In the genomic region with DNA sequence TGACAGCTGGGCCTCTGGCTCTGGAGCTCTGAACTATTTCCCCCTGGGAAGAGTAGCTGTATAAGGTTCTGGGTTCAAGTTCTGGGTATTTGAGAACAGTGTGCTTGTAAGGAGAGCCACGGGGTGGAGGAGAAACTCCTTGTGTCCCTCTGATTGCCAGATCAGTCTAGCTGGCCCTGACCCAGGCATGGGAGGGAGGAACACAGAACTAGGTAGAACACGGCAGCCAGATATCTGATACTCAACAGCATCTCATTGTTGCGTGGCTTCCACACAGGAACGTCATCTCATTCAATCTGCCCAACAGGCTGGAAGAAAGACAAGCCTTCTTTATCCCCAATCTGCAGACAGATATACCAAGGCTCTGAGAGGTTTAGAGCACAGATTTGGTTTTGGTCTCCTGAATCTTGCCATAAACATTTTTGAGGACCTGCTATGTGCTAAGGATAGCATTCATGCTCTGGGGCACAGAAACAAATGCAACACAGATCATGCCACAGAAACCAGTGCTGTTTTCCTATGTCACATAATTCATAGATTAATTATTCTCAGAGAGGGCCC, we compare ENCODE assay signal across 17 cellular contexts.
DNase-seq lines count a peak whose midpoint lies in the region; ATAC-seq, FAIRE-seq and TF ChIP-seq lines count a peak whose summit lies in the region.
"Had no signal": no experiment of that assay in that cellular context is flagged by ENCODE, and none has a peak within 500 bp of the region (broad histone marks: within the 10 kb centered on the region; RNA-seq: fewer than 3 reads in every experiment).

No MANE protein-coding gene starts in this region.

- no peaks in the 10 kb centered on the region for H3K9me3 ChIP-seq in lower lobe of right lung
- no peaks in the 10 kb centered on the region for H3K9me3 ChIP-seq in sigmoid colon

- H3K36me3 ChIP-seq in lower lobe of right lung: no peaks in the 10 kb centered on the region
- H3K36me3 ChIP-seq in sigmoid colon: no peaks in the 10 kb centered on the region

- ATAC-seq in lower lobe of right lung (no peak), HG03571 (IDR thresholded peaks at IDR 0.05; ENCODE audit: unreplicated experiment) (no peak), GM18870 (IDR thresholded peaks at IDR 0.05; ENCODE audit: unreplicated experiment) (no peak)
- ATAC-seq in stimulated activated effector memory CD8-positive, alpha-beta T cell treated with anti-CD3 and anti-CD28 coated beads, Interleukin-12 subunit alpha, Interleukin-12 subunit beta, amount 100 ng/mL, for 72 hours: no peak
- ATAC-seq: T-helper 17 cell had no signal

- no peaks in the 10 kb centered on the region for H3K9me3 Mint-ChIP-seq in HFFc6
- no peaks in the 10 kb centered on the region for H3K9me3 Mint-ChIP-seq in brain
- H3K9me3 Mint-ChIP-seq in stimulated activated effector memory CD8-positive, alpha-beta T cell treated with anti-CD3 and anti-CD28 coated beads, Interleukin-12 subunit alpha, Interleukin-12 subunit beta, amount 100 ng/mL, for 72 hours: no peaks in the 10 kb centered on the region
- H3K9me3 Mint-ChIP-seq: stimulated activated naive B cell treated with anti-CD40 and anti-IgM and Interleukin-4, amounts not matched to agents 10 μg/mL and 1 μg/mL and 100 μg/mL, for 72 hours had no signal

- intact Hi-C loops in lower lobe of right lung (cut with DNase I) (no loop called here), sigmoid colon (cut with DNase I) (loop anchor here (2.0 to 5.0 kb wide), 2 partner anchors 18 to 338 kb away; no protein-coding TSS in a partner anchor)

- WGBS in sigmoid colon, 2 donors: 84 to 88% methylated on average over 4 of the region's 4 CpGs

- no peak for DNase-seq in HFFc6
- no peak for DNase-seq in lower lobe of right lung
- peak; percentile 72 for DNase-seq in sigmoid colon
- no peak for DNase-seq in frontal cortex (ENCODE audit: low spot score in 2 of 2)
- DNase-seq in stimulated activated effector memory CD8-positive, alpha-beta T cell treated with anti-CD3 and anti-CD28 coated beads, Interleukin-12 subunit alpha, Interleukin-12 subunit beta, amount 100 ng/mL, for 72 hours (ENCODE audit: low spot score in 2 of 2): no peak
- DNase-seq: activated CD4-positive, CD25-positive, alpha-beta regulatory T cell treated with anti-CD3 and anti-CD28 coated beads, Interleukin-2, amount 50 U/mL, for 72 hours; KG1; NCI-H1048; stimulated activated CD4-positive, alpha-beta T cell treated with anti-CD3 and anti-CD28 coated beads, Interleukin-12 subunit alpha, Interleukin-12 subunit beta, amount 100 ng/mL, for 4 hours; stimulated activated naive B cell treated with anti-CD40 and anti-IgM and Interleukin-4, amounts not matched to agents 10 μg/mL and 1 μg/mL and 100 μg/mL, for 72 hours; T-helper 17 cell had no signal

- H3K4me1 ChIP-seq in lower lobe of right lung (peaks cover 83% of the 10 kb centered on the region), sigmoid colon (peaks cover 0 to 88% (median 72%) of the 10 kb centered on the region in 4 donors)

- no peaks in the 10 kb centered on the region; the same call in 1 of the 2 replicates for H3K27me3 Mint-ChIP-seq in HFFc6 (ENCODE audit: insufficient read depth)
- peaks cover 15% of the 10 kb centered on the region for H3K27me3 Mint-ChIP-seq in brain

- H3K4me3 Mint-ChIP-seq in HFFc6 (peak overlapping the region; percentile 20; the same call in 1 of the 2 replicates), brain (peak overlapping the region in 3 of 5 experiments; percentile 14 to 40 (median 16))
- H3K4me3 Mint-ChIP-seq in stimulated activated effector memory CD8-positive, alpha-beta T cell treated with anti-CD3 and anti-CD28 coated beads, Interleukin-12 subunit alpha, Interleukin-12 subunit beta, amount 100 ng/mL, for 72 hours: no peak overlapping the region
- H3K4me3 Mint-ChIP-seq: stimulated activated naive B cell treated with anti-CD40 and anti-IgM and Interleukin-4, amounts not matched to agents 10 μg/mL and 1 μg/mL and 100 μg/mL, for 72 hours; T-helper 17 cell had no signal

- peaks cover 58% of the 10 kb centered on the region for H3K4me1 Mint-ChIP-seq in HFFc6 (ENCODE audit: low read depth)
- peaks cover 97% of the 10 kb centered on the region for H3K4me1 Mint-ChIP-seq in brain
- H3K4me1 Mint-ChIP-seq in stimulated activated effector memory CD8-positive, alpha-beta T cell treated with anti-CD3 and anti-CD28 coated beads, Interleukin-12 subunit alpha, Interleukin-12 subunit beta, amount 100 ng/mL, for 72 hours: no peaks in the 10 kb centered on the region

- no peak for TF ChIP-seq CTCF in HFFc6 (IDR thresholded peaks at IDR 0.05)
- TF ChIP-seq CTCF in brain (conservative IDR thresholded peaks at IDR 0.05): no peak
- no peak for TF ChIP-seq CTCF in lower lobe of right lung (IDR thresholded peaks at IDR 0.05)
- TF ChIP-seq CTCF in sigmoid colon (IDR thresholded peaks at IDR 0.05): no peak

- H3K4me3 ChIP-seq in lower lobe of right lung: no peak overlapping the region
- no peak overlapping the region for H3K4me3 ChIP-seq in sigmoid colon

- no peaks in the 10 kb centered on the region for H3K27me3 ChIP-seq in lower lobe of right lung (ENCODE audit: low read depth)
- no peaks in the 10 kb centered on the region for H3K27me3 ChIP-seq in sigmoid colon

- TF ChIP-seq POLR2A in sigmoid colon (IDR thresholded peaks at IDR 0.05): no peak

- no peak for FAIRE-seq in frontal cortex (lab: Jason Lieb, UNC)
- FAIRE-seq: colon, islet of Langerhans had no signal

- H3K27ac Mint-ChIP-seq in HFFc6 (peak overlapping the region; percentile 72), brain (peak overlapping the region in 4 of 5 experiments; percentile 73 to 93 (median 87))
- H3K27ac Mint-ChIP-seq in stimulated activated effector memory CD8-positive, alpha-beta T cell treated with anti-CD3 and anti-CD28 coated beads, Interleukin-12 subunit alpha, Interleukin-12 subunit beta, amount 100 ng/mL, for 72 hours: no peak overlapping the region
- H3K27ac Mint-ChIP-seq: stimulated activated naive B cell treated with anti-CD40 and anti-IgM and Interleukin-4, amounts not matched to agents 10 μg/mL and 1 μg/mL and 100 μg/mL, for 72 hours; T-helper 17 cell had no signal

- H3K36me3 Mint-ChIP-seq in HFFc6 (ENCODE audit: low read depth) (peaks cover under 1% of the 10 kb centered on the region; the same call in 1 of the 2 replicates), brain (no peaks in the 10 kb centered on the region)
- H3K36me3 Mint-ChIP-seq in stimulated activated effector memory CD8-positive, alpha-beta T cell treated with anti-CD3 and anti-CD28 coated beads, Interleukin-12 subunit alpha, Interleukin-12 subunit beta, amount 100 ng/mL, for 72 hours: no peaks in the 10 kb centered on the region
- H3K36me3 Mint-ChIP-seq: stimulated activated naive B cell treated with anti-CD40 and anti-IgM and Interleukin-4, amounts not matched to agents 10 μg/mL and 1 μg/mL and 100 μg/mL, for 72 hours had no signal

- H3K27ac ChIP-seq in lower lobe of right lung (peak overlapping the region; percentile 41), sigmoid colon (peak overlapping the region; percentile 76 to 82 (median 80))
- H3K27ac ChIP-seq: HL-60 had no signal

- TF ChIP-seq EP300 in sigmoid colon (IDR thresholded peaks at IDR 0.05): no peak
